ENCODE assay signal across 21 cellular contexts in the genomic region with DNA sequence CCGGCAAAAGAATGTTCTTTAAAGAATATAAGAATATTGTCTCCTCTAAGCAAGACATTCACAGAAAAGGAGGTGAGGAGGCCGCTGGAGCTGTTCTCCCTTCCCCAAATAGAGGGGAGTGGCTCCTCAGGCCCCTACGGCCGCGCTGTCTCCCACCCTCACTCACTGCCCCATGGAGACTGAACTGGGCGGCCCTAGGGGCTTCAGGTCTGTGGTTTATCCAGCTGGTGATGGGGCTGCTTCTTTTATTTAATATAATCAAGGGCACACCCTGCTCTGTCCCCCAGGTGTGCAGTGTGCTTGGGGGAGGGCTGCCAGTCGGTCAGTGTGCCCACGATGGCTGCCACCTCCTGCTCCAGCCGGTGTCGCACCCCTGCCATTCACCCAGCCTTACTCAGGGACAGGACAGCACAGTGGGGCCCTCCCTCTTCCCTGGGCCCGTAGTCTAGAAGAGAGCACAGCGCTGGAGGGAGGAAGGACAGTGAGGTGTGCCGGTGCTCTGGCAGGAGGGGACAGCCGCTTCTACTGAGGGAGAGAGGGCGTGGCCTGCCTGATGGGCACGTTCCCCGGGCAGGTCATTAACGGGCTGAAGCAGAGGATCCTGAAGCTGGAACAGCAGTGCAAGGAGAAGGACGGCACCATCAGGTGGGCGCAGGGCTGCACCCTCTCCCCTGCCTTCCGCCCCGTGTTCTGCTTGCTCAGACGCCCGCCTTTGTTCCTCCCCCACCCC.
"Had no signal": no experiment of that assay in that cellular context is flagged by ENCODE, and none has a peak within 500 bp of the region (broad histone marks: within the 10 kb centered on the region; RNA-seq: fewer than 3 reads in every experiment).

No MANE protein-coding gene starts in this region.

- H3K4me3 Mint-ChIP-seq: endodermal cell; immature natural killer cell; naive thymus-derived CD4-positive, alpha-beta T cell; nephron progenitor cell; stimulated activated naive B cell treated with anti-CD40 and anti-IgM and Interleukin-4, amounts not matched to agents 10 μg/mL and 1 μg/mL and 100 μg/mL, for 72 hours; stimulated activated naive CD8-positive, alpha-beta T cell treated with anti-CD3 and anti-CD28 coated beads, Interleukin-15, amount 100 ng/mL, for 72 hours had no signal

- H3K27ac ChIP-seq: coronary artery, gastrocnemius medialis, neutrophil, sigmoid colon, skin epidermis, testis, tibial nerve had no signal

- H3K27me3 ChIP-seq: gastrocnemius medialis, neutrophil, sigmoid colon, testis, tibial nerve had no signal

- ATAC-seq: gastrocnemius medialis; left ventricle myocardium superior; naive thymus-derived CD4-positive, alpha-beta T cell; stimulated activated naive B cell treated with anti-CD40 and anti-IgM and Interleukin-4, amounts not matched to agents 10 μg/mL and 1 μg/mL and 100 μg/mL, for 72 hours; stimulated activated naive CD8-positive, alpha-beta T cell treated with anti-CD3 and anti-CD28 coated beads, Interleukin-15, amount 100 ng/mL, for 72 hours had no signal

- H3K9me3 Mint-ChIP-seq: endodermal cell; immature natural killer cell; naive thymus-derived CD4-positive, alpha-beta T cell; nephron progenitor cell; stimulated activated naive B cell treated with anti-CD40 and anti-IgM and Interleukin-4, amounts not matched to agents 10 μg/mL and 1 μg/mL and 100 μg/mL, for 72 hours; stimulated activated naive CD8-positive, alpha-beta T cell treated with anti-CD3 and anti-CD28 coated beads, Interleukin-15, amount 100 ng/mL, for 72 hours had no signal

- H3K4me3 ChIP-seq: coronary artery, gastrocnemius medialis, sigmoid colon, skin epidermis, testis, tibial nerve had no signal

- H3K4me1 ChIP-seq: gastrocnemius medialis, sigmoid colon, testis, tibial nerve had no signal

- H3K9me3 ChIP-seq: gastrocnemius medialis, neutrophil, sigmoid colon, testis, tibial nerve had no signal

- H3K27ac Mint-ChIP-seq: endodermal cell; immature natural killer cell; naive thymus-derived CD4-positive, alpha-beta T cell; nephron progenitor cell; stimulated activated naive B cell treated with anti-CD40 and anti-IgM and Interleukin-4, amounts not matched to agents 10 μg/mL and 1 μg/mL and 100 μg/mL, for 72 hours; stimulated activated naive CD8-positive, alpha-beta T cell treated with anti-CD3 and anti-CD28 coated beads, Interleukin-15, amount 100 ng/mL, for 72 hours had no signal

- H3K4me1 Mint-ChIP-seq: endodermal cell; stimulated activated naive CD8-positive, alpha-beta T cell treated with anti-CD3 and anti-CD28 coated beads, Interleukin-15, amount 100 ng/mL, for 72 hours had no signal

- FAIRE-seq: endothelial cell of umbilical vein, keratinocyte had no signal

- H3K27me3 Mint-ChIP-seq: naive thymus-derived CD4-positive, alpha-beta T cell; stimulated activated naive B cell treated with anti-CD40 and anti-IgM and Interleukin-4, amounts not matched to agents 10 μg/mL and 1 μg/mL and 100 μg/mL, for 72 hours; stimulated activated naive CD8-positive, alpha-beta T cell treated with anti-CD3 and anti-CD28 coated beads, Interleukin-15, amount 100 ng/mL, for 72 hours had no signal

- DNase-seq: effector CD4-positive, alpha-beta T cell; endodermal cell; gastrocnemius medialis; immature natural killer cell; left cardiac atrium; left ventricle myocardium superior; mesendoderm; naive thymus-derived CD4-positive, alpha-beta T cell; nephron progenitor cell; sigmoid colon; stimulated activated CD4-positive, alpha-beta T cell treated with anti-CD3 and anti-CD28 coated beads, Interleukin-2, amount 100 ng/mL, for 24 hours; stimulated activated CD4-positive, alpha-beta T cell treated with anti-CD3 and anti-CD28 coated beads, Interleukin-4, amount 100 ng/mL, for 4 hours; stimulated activated naive B cell treated with anti-CD40 and anti-IgM and Interleukin-4, amounts not matched to agents 10 μg/mL and 1 μg/mL and 100 μg/mL, for 72 hours; stimulated activated naive CD8-positive, alpha-beta T cell treated with anti-CD3 and anti-CD28 coated beads, Interleukin-15, amount 100 ng/mL, for 72 hours; testis had no signal
